Comparison of ENCODE assay signal across 14 cellular contexts in genomic region chr2:241612156-241613017, GRCh38. TPM values are rescaled to one million over a fixed set of nuclear protein-coding genes. Genes with fewer than 3 reads are reported as not detected.
A peak's percentile ranks its signal among the peaks of the same experiment; 100 is the strongest.
DNase-seq lines count a peak whose midpoint lies in the region; ATAC-seq and TF ChIP-seq lines count a peak whose summit lies in the region.
"Had no signal": no experiment of that assay in that cellular context is flagged by ENCODE, and none has a peak within 500 bp of the region (broad histone marks: within the 10 kb centered on the region; RNA-seq: fewer than 3 reads in every experiment).

No MANE protein-coding gene starts in this region.

- peak overlapping the region; percentile 68; the same call in 1 of the 2 replicates for H2AK5ac ChIP-seq in IMR-90 (ENCODE audit: low read depth, low read length)

- POLR2A ChIA-PET in IMR-90 (lab: Charles Lee; ENCODE audit: unreplicated experiment): interaction anchor here (0.6 kb wide), 1 partner anchor 124 kb away, joined by 5 read pairs; no protein-coding TSS in a partner anchor

- 57% methylated on average over 6 of the region's 20 CpGs; no CpG with 5 or more reads in 1 of the 2 experiments for WGBS in IMR-90 (ENCODE audit: extremely low coverage in 2 of 2, insufficient read length in 1 of 2), 2 experiments

- H2BK20ac ChIP-seq in IMR-90 (ENCODE audit: low read depth, low read length): no peak overlapping the region

- peak overlapping the region in 1 of 2 experiments; percentile 26; a peak in 1 of 4 replicates for H4K8ac ChIP-seq in IMR-90 (ENCODE audit: low read depth in 2 of 2, low read length in 2 of 2)

- no peak overlapping the region; the same call in 1 of the 2 replicates for H4K5ac ChIP-seq in IMR-90 (ENCODE audit: low read depth, low read length)

- CTCF ChIA-PET in activated CD8-positive, alpha-beta memory T cell treated with anti-CD3 and anti-CD28 coated beads, Interleukin-2, amount 10 ng/mL, durations not matched to agents 7 days and 5 days (lab: Charles Lee): interaction anchor here (0.5 to 0.9 kb wide), 3 partner anchors 8 to 14 kb away, joined by 3 read pairs; no protein-coding TSS in a partner anchor
- CTCF ChIA-PET in IMR-90 (lab: Yijun Ruan, JAX): interaction anchor here (0.7 kb wide), 1 partner anchor 105 kb away, joined by 3 read pairs; no protein-coding TSS in a partner anchor

- no peak overlapping the region for H4K91ac ChIP-seq in IMR-90 (ENCODE audit: insufficient read depth, low read depth, low read length)

- H3K4me1 ChIP-seq in IMR-90 (ENCODE audit: control insufficient read depth, insufficient read depth, low read length): peaks cover 13% of the 10 kb centered on the region
- H3K4me1 ChIP-seq in fibroblast of lung (ENCODE audit: control insufficient read depth, extremely low read depth, insufficient read depth, low read length): peaks cover 5% of the 10 kb centered on the region
- H3K4me1 ChIP-seq in gastrocnemius medialis: peaks cover 14 to 30% of the 10 kb centered on the region in 2 donors
- H3K4me1 ChIP-seq: colonic mucosa, foreskin keratinocyte had no signal

- no peak overlapping the region for H3K4me3 Mint-ChIP-seq in activated CD8-positive, alpha-beta memory T cell treated with anti-CD3 and anti-CD28 coated beads, Interleukin-2, amount 10 ng/mL, durations not matched to agents 7 days and 5 days
- H3K4me3 Mint-ChIP-seq: activated CD8-positive, alpha-beta T cell treated with anti-CD3 and anti-CD28 coated beads, Interleukin-2, amount 10 ng/mL, durations not matched to agents 7 days and 5 days; neural crest cell had no signal

- peak overlapping the region; percentile 61 for H3K27ac Mint-ChIP-seq in activated CD8-positive, alpha-beta memory T cell treated with anti-CD3 and anti-CD28 coated beads, Interleukin-2, amount 10 ng/mL, durations not matched to agents 7 days and 5 days
- H3K27ac Mint-ChIP-seq: activated CD8-positive, alpha-beta T cell treated with anti-CD3 and anti-CD28 coated beads, Interleukin-2, amount 10 ng/mL, durations not matched to agents 7 days and 5 days had no signal

- TF ChIP-seq POLR2A in IMR-90 (IDR thresholded peaks at IDR 0.05; ENCODE audit: low read depth, low read length) (no peak), gastrocnemius medialis (IDR thresholded peaks at IDR 0.05) (no peak)

- H3K9me3 Mint-ChIP-seq in activated CD8-positive, alpha-beta memory T cell treated with anti-CD3 and anti-CD28 coated beads, Interleukin-2, amount 10 ng/mL, durations not matched to agents 7 days and 5 days (ENCODE audit: low read depth): no peaks in the 10 kb centered on the region
- H3K9me3 Mint-ChIP-seq: neural crest cell had no signal

- no peak overlapping the region for H3K9ac ChIP-seq in IMR-90 (ENCODE audit: low read depth, low read length)
- no peak overlapping the region for H3K9ac ChIP-seq in fibroblast of lung (ENCODE audit: insufficient read depth, low read length)

- H3K27me3 ChIP-seq in IMR-90 (ENCODE audit: control insufficient read depth, insufficient read depth, low read length): no peaks in the 10 kb centered on the region
- no peaks in the 10 kb centered on the region for H3K27me3 ChIP-seq in fibroblast of lung (ENCODE audit: control insufficient read depth, insufficient read depth, low read length)
- H3K27me3 ChIP-seq in gastrocnemius medialis: no peaks in the 10 kb centered on the region
- H3K27me3 ChIP-seq: colonic mucosa, foreskin keratinocyte had no signal

- no TSS peak for BruUV-seq in IMR-90 (replicated peaks; lab: Mats Ljungman, UMichigan)

- peak overlapping the region; percentile 24 for H3K14ac ChIP-seq in IMR-90 (replicated peaks; ENCODE audit: low read depth, low read length)

- H2BK120ac ChIP-seq in IMR-90 (ENCODE audit: low read depth, low read length): no peak overlapping the region

- intact Hi-C loops in IMR-90 (cut with micrococcal nuclease): no loop called here
- intact Hi-C loops in gastrocnemius medialis (cut with DNase I; ENCODE audit: low total_unique reads): loop anchor here (5.0 kb wide), 3 partner anchors 105 to 340 kb away; partner anchors contain the start of genes D2HGDH and STK25

- H3K56ac ChIP-seq in IMR-90 (ENCODE audit: extremely low read depth, insufficient read depth, low read length): no peak overlapping the region

- H3K4me2 ChIP-seq in IMR-90 (ENCODE audit: low read depth, low read length): peak overlapping the region; percentile 62; the same call in 1 of the 2 replicates
- peak overlapping the region; percentile 40 for H3K4me2 ChIP-seq in fibroblast of lung (ENCODE audit: extremely low read depth, insufficient read depth, low read length)

- H2BK5ac ChIP-seq in IMR-90 (ENCODE audit: low read depth, low read length, poor library complexity, severe bottlenecking): no peak overlapping the region

- H4K20me1 ChIP-seq in IMR-90 (ENCODE audit: insufficient read depth, low read length): peaks cover 28% of the 10 kb centered on the region
- peaks cover 4% of the 10 kb centered on the region for H4K20me1 ChIP-seq in fibroblast of lung (ENCODE audit: control insufficient read depth, extremely low read depth, insufficient read depth, low read length)

- no peak overlapping the region for H3K18ac ChIP-seq in IMR-90 (ENCODE audit: low read depth, low read length)

- H2AK9ac ChIP-seq in IMR-90 (replicated peaks; ENCODE audit: low read depth, low read length, poor library complexity): peak overlapping the region; percentile 87

- no peaks in the 10 kb centered on the region for H3K9me3 ChIP-seq in IMR-90 (ENCODE audit: control insufficient read depth, insufficient read depth, low read length)
- H3K9me3 ChIP-seq in fibroblast of lung (ENCODE audit: control insufficient read depth, insufficient read depth, low read depth, low read length): no peaks in the 10 kb centered on the region
- no peaks in the 10 kb centered on the region for H3K9me3 ChIP-seq in gastrocnemius medialis
- H3K9me3 ChIP-seq: colonic mucosa had no signal

- H3K23ac ChIP-seq in IMR-90 (ENCODE audit: low read depth, low read length): peak overlapping the region; percentile 41; the same call in 1 of the 2 replicates

- no peak for DNase-seq in activated CD8-positive, alpha-beta memory T cell treated with anti-CD3 and anti-CD28 coated beads, Interleukin-2, amount 10 ng/mL, durations not matched to agents 7 days and 5 days
- no peak for DNase-seq in activated CD8-positive, alpha-beta memory T cell treated with anti-CD3 and anti-CD28 coated beads, Interleukin-2, amount 50 U/mL, for 4 hours
- DNase-seq in IMR-90 (peak; percentile 20), fibroblast of lung (ENCODE audit: low read depth in 2 of 2) (peak in 1 of 2 donors; percentile 56), gastrocnemius medialis (no peak), AML-193 (lab: John Stamatoyannopoulos, UW) (no peak), OCI-M2 (lab: John Stamatoyannopoulos, UW; ENCODE audit: unreplicated experiment) (no peak), NCI-H226 (no peak)
- DNase-seq: activated CD8-positive, alpha-beta T cell treated with anti-CD3 and anti-CD28 coated beads, Interleukin-2, amount 10 ng/mL, durations not matched to agents 7 days and 5 days; colonic mucosa; foreskin keratinocyte; KG1; kidney had no signal

- TF ChIP-seq RAD21 in IMR-90 (IDR thresholded peaks at IDR 0.05; ENCODE audit: low read length): no peak

- peaks cover 20% of the 10 kb centered on the region for H3K79me2 ChIP-seq in fibroblast of lung (ENCODE audit: control insufficient read depth, insufficient read depth, low read length)

- H3K27me3 Mint-ChIP-seq in activated CD8-positive, alpha-beta memory T cell treated with anti-CD3 and anti-CD28 coated beads, Interleukin-2, amount 10 ng/mL, durations not matched to agents 7 days and 5 days: no peaks in the 10 kb centered on the region

- peaks cover 13% of the 10 kb centered on the region for H3K9me1 ChIP-seq in IMR-90 (ENCODE audit: insufficient read depth, low read length)

- dilution Hi-C loops in IMR-90 (cut with HindIII; ENCODE audit: low sequenced_read_pairs, unreplicated experiment): no loop called here

- H3K27ac ChIP-seq in IMR-90 (ENCODE audit: insufficient read depth, low read length) (peak overlapping the region; percentile 68; the same call in 1 of the 2 replicates), fibroblast of lung (ENCODE audit: insufficient read depth, low read length) (no peak overlapping the region), gastrocnemius medialis (peak overlapping the region; percentile 28 to 48 (median 43))
- H3K27ac ChIP-seq: colonic mucosa, foreskin keratinocyte had no signal

- no peak for ATAC-seq in activated CD8-positive, alpha-beta memory T cell treated with anti-CD3 and anti-CD28 coated beads, Interleukin-2, amount 10 ng/mL, durations not matched to agents 7 days and 5 days
- ATAC-seq in IMR-90 (ENCODE audit: low read depth) (no peak), gastrocnemius medialis (no peak)
- ATAC-seq: activated CD8-positive, alpha-beta T cell treated with anti-CD3 and anti-CD28 coated beads, Interleukin-2, amount 10 ng/mL, durations not matched to agents 7 days and 5 days; foreskin keratinocyte had no signal

- peaks cover 38% of the 10 kb centered on the region for H3K4me1 Mint-ChIP-seq in activated CD8-positive, alpha-beta memory T cell treated with anti-CD3 and anti-CD28 coated beads, Interleukin-2, amount 10 ng/mL, durations not matched to agents 7 days and 5 days

- H3K36me3 Mint-ChIP-seq in activated CD8-positive, alpha-beta memory T cell treated with anti-CD3 and anti-CD28 coated beads, Interleukin-2, amount 10 ng/mL, durations not matched to agents 7 days and 5 days: peaks cover 2% of the 10 kb centered on the region

- peak overlapping the region; percentile 15; the same call in 1 of the 3 replicates for H2BK15ac ChIP-seq in IMR-90 (ENCODE audit: low read depth, low read length)

- no peak for TF ChIP-seq CTCF in IMR-90 (conservative IDR thresholded peaks at IDR 0.05; ENCODE audit: low read depth, low read length)
- TF ChIP-seq CTCF in fibroblast of lung (conservative IDR thresholded peaks at IDR 0.05 in 1 of 2, IDR thresholded peaks at IDR 0.05 in 1 of 2; ENCODE audit: low read depth in 1 of 2, low read length in 2 of 2): no peak
- no peak for TF ChIP-seq CTCF in gastrocnemius medialis (IDR thresholded peaks at IDR 0.05 in 4 of 5, conservative IDR thresholded peaks at IDR 0.05 in 1 of 5)

- peak overlapping the region; percentile 62 for H2AFZ ChIP-seq in IMR-90 (replicated peaks; ENCODE audit: low read length, poor library complexity)
- no peak overlapping the region for H2AFZ ChIP-seq in fibroblast of lung (ENCODE audit: low read length)

- H3K36me3 ChIP-seq in IMR-90 (ENCODE audit: control insufficient read depth, insufficient read depth, low read length) (peaks cover 5% of the 10 kb centered on the region), fibroblast of lung (ENCODE audit: control insufficient read depth, insufficient read depth, low read length) (no peaks in the 10 kb centered on the region), gastrocnemius medialis (no peaks in the 10 kb centered on the region)
- H3K36me3 ChIP-seq: colonic mucosa had no signal

- peaks cover 36 to 80% of the 10 kb centered on the region in 2 experiments for H3K79me1 ChIP-seq in IMR-90 (ENCODE audit: low read depth in 1 of 2, low read length in 2 of 2)

- H3K4me3 ChIP-seq in IMR-90 (ENCODE audit: insufficient read depth, low read depth, low read length): no peak overlapping the region
- no peak overlapping the region for H3K4me3 ChIP-seq in fibroblast of lung (replicated peaks in 1 of 4; ENCODE audit: control extremely low read depth in 1 of 4, insufficient read depth in 1 of 4, low read depth in 3 of 4, low read length in 4 of 4)
- H3K4me3 ChIP-seq in gastrocnemius medialis: no peak overlapping the region
- H3K4me3 ChIP-seq: colonic mucosa had no signal

- in situ Hi-C loops in IMR-90 (cut with MboI; ENCODE audit: low sequenced_read_pairs) (no loop called here), gastrocnemius medialis (cut with MboI; ENCODE audit: low sequenced_read_pairs in 4 of 4) (no loop called here)

- peak overlapping the region; percentile 36 for H3K4ac ChIP-seq in IMR-90 (ENCODE audit: low read depth, low read length)

RNA-seq across cellular contexts. Expression of gene THAP4, which starts 24.6 kb away (rescaled TPM):
- 10 to 100 TPM; 38.1 to 39.3 TPM for total RNA-seq in activated CD8-positive, alpha-beta memory T cell treated with anti-CD3 and anti-CD28 coated beads, Interleukin-2, amount 10 ng/mL, durations not matched to agents 7 days and 5 days
- total RNA-seq in IMR-90 (2012; rRNA removed) (33.9 and 42.2 TPM in 2 replicates), fibroblast of lung (40.6 and 47.7 TPM in 2 replicates), gastrocnemius medialis (10 to 100 TPM; 71.3 to 83.3 (median 79.9) TPM)
- polyA plus RNA-seq in IMR-90 (2012; rRNA removed) (55.1 and 60.3 TPM in 2 replicates), fibroblast of lung (19.3 and 27.7 TPM in 2 replicates)
- 53.0 and 64.7 TPM in 2 replicates for polyA plus RNA-seq in IMR-90 (2012; cell fraction: cytosol; rRNA removed)
- 20.5 and 32.9 TPM in 2 replicates for polyA plus RNA-seq in IMR-90 (2012; cell fraction: nucleus; rRNA removed; ENCODE audit: low replicate concordance)
- polyA plus RNA-seq in fibroblast of lung (2012): 40.2 and 56.7 TPM in 2 replicates
- 77.1 and 106 TPM in 2 replicates for polyA minus RNA-seq in fibroblast of lung (ENCODE audit: low replicate concordance)

RNA-seq across cellular contexts. Expression of gene ATG4B, which starts 25.1 kb away (rescaled TPM):
- 10 to 100 TPM; 91.4 to 95.3 TPM for total RNA-seq in activated CD8-positive, alpha-beta memory T cell treated with anti-CD3 and anti-CD28 coated beads, Interleukin-2, amount 10 ng/mL, durations not matched to agents 7 days and 5 days
- total RNA-seq in IMR-90 (2012; rRNA removed): 102 and 146 TPM in 2 replicates
- polyA plus RNA-seq in IMR-90 (2012; rRNA removed): 98.4 and 113 TPM in 2 replicates
- polyA plus RNA-seq in IMR-90 (2012; cell fraction: cytosol; rRNA removed): 52.3 and 78.0 TPM in 2 replicates
- 374 and 431 TPM in 2 replicates for polyA plus RNA-seq in IMR-90 (2012; cell fraction: nucleus; rRNA removed; ENCODE audit: low replicate concordance)
- total RNA-seq in fibroblast of lung: 30.0 and 45.1 TPM in 2 replicates
- polyA plus RNA-seq in fibroblast of lung: 76.2 and 95.6 TPM in 2 replicates
- 58.8 and 74.8 TPM in 2 replicates for polyA plus RNA-seq in fibroblast of lung (2012)
- 78.7 and 129 TPM in 2 replicates for polyA minus RNA-seq in fibroblast of lung (ENCODE audit: low replicate concordance)
- 10 to 100 TPM; 32.0 to 57.5 (median 49.8) TPM for total RNA-seq in gastrocnemius medialis

RNA-seq across cellular contexts. Expression of gene BOK, which starts 53.8 kb away (rescaled TPM):
- total RNA-seq in activated CD8-positive, alpha-beta memory T cell treated with anti-CD3 and anti-CD28 coated beads, Interleukin-2, amount 10 ng/mL, durations not matched to agents 7 days and 5 days: not detected
- total RNA-seq in IMR-90 (2012; rRNA removed) (13.3 and 15.8 TPM in 2 replicates), fibroblast of lung (38.5 and 42.4 TPM in 2 replicates), gastrocnemius medialis (1 to 10 TPM in 3 of 4 donors, under 1 TPM in 1; 0.92 to 4.7 (median 2.3) TPM)
- polyA plus RNA-seq in IMR-90 (2012; rRNA removed) (34.4 and 37.4 TPM in 2 replicates), fibroblast of lung (14.8 and 21.2 TPM in 2 replicates)
- 28.7 and 58.2 TPM in 2 replicates for polyA plus RNA-seq in IMR-90 (2012; cell fraction: cytosol; rRNA removed)
- 40.1 and 75.2 TPM in 2 replicates for polyA plus RNA-seq in IMR-90 (2012; cell fraction: nucleus; rRNA removed; ENCODE audit: low replicate concordance)
- polyA plus RNA-seq in fibroblast of lung (2012): 27.7 and 32.1 TPM in 2 replicates
- 21.0 and 40.2 TPM in 2 replicates for polyA minus RNA-seq in fibroblast of lung (ENCODE audit: low replicate concordance)
- total RNA-seq: activated CD8-positive, alpha-beta T cell treated with anti-CD3 and anti-CD28 coated beads, Interleukin-2, amount 10 ng/mL, durations not matched to agents 7 days and 5 days had no signal
